ENCODE assay signal across 17 cellular contexts in genomic region chr7:148715027-148715426, GRCh38.
"Had no signal": no experiment of that assay in that cellular context is flagged by ENCODE, and none has a peak within 500 bp of the region (broad histone marks: within the 10 kb centered on the region; RNA-seq: fewer than 3 reads in every experiment).

No MANE protein-coding gene starts in this region.

- H3K27me3 ChIP-seq: body of pancreas, colonic mucosa, spleen, tibial nerve had no signal

- H3K27ac ChIP-seq: body of pancreas, colonic mucosa, spleen, tibial nerve, WERI-Rb-1 had no signal

- H3K27ac Mint-ChIP-seq: activated CD8-positive, alpha-beta T cell treated with anti-CD3 and anti-CD28 coated beads, Interleukin-2, amount 10 ng/mL, durations not matched to agents 7 days and 5 days; T-helper 1 cell treated with Interleukin-12 subunit alpha and Interleukin-12 subunit beta and Interleukin-4 antibody, amounts not matched to agents 30 μg/mL and 1 μg/mL, for 36 hours had no signal

- H3K4me3 ChIP-seq: body of pancreas, colonic mucosa, spleen, tibial nerve had no signal

- H3K9me3 ChIP-seq: body of pancreas, colonic mucosa, spleen, tibial nerve had no signal

- H3K4me1 ChIP-seq: colonic mucosa had no signal

- H3K36me3 ChIP-seq: colonic mucosa, spleen, tibial nerve, WERI-Rb-1 had no signal

- H3K4me3 Mint-ChIP-seq: activated CD8-positive, alpha-beta T cell treated with anti-CD3 and anti-CD28 coated beads, Interleukin-2, amount 10 ng/mL, durations not matched to agents 7 days and 5 days; neural crest cell; T-helper 1 cell treated with Interleukin-12 subunit alpha and Interleukin-12 subunit beta and Interleukin-4 antibody, amounts not matched to agents 30 μg/mL and 1 μg/mL, for 36 hours had no signal

- DNase-seq: activated CD8-positive, alpha-beta memory T cell treated with anti-CD3 and anti-CD28 coated beads, Interleukin-2, amount 50 U/mL, for 4 hours; activated CD8-positive, alpha-beta T cell treated with anti-CD3 and anti-CD28 coated beads, Interleukin-2, amount 10 ng/mL, durations not matched to agents 7 days and 5 days; activated gamma-delta T cell; activated T-cell treated with anti-CD3 and anti-CD28 coated beads, Interleukin-2, amount 50 U/mL, for 48 hours; amygdala; body of pancreas; caudate nucleus; colonic mucosa; foreskin fibroblast; glutamatergic neuron; hypothalamus; spleen; WERI-Rb-1 had no signal

- ATAC-seq: activated CD8-positive, alpha-beta T cell treated with anti-CD3 and anti-CD28 coated beads, Interleukin-2, amount 10 ng/mL, durations not matched to agents 7 days and 5 days; body of pancreas; sciatic nerve had no signal
